12 cellular contexts compared by ENCODE assay signal in the genomic region with DNA sequence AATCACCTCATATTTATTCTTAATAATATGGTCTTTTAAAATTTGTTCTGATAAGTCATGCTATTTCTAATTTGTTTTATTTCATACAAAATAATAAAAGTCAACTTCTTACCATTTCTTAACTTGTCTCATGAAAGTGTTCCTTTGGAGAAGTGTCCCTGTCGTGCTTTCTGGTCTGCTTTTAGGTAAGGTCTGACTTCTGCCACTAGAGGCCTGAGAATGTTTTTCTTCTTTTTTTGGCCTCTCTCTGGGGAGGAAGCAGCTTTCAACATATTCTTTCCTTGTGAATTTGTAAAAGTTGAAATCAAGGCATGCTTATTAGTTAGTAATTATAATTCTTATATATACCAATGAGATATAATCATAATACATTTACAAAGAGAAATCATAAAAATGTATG. TPM values are rescaled to one million over a fixed set of nuclear protein-coding genes. Genes with fewer than 3 reads are reported as not detected.
A peak's percentile ranks its signal among the peaks of the same experiment; 100 is the strongest.
DNase-seq lines count a peak whose midpoint lies in the region; ATAC-seq, FAIRE-seq and TF ChIP-seq lines count a peak whose summit lies in the region.
"Had no signal": no experiment of that assay in that cellular context is flagged by ENCODE, and none has a peak within 500 bp of the region (broad histone marks: within the 10 kb centered on the region; RNA-seq: fewer than 3 reads in every experiment).

No MANE protein-coding gene starts in this region.

- DNase-seq in DMS53 (lab: John Stamatoyannopoulos, UW) (peak; percentile 11), DMS53 treated with DMSO at 0.1 percent for 48 hours (lab: John Stamatoyannopoulos, UW; ENCODE audit: unreplicated experiment) (no peak), astrocyte (ENCODE audit: low read depth) (no peak), neural crest cell (ENCODE audit: low read depth, low spot score) (no peak), activated T-cell treated with anti-CD3 and anti-CD28 coated beads for 4 hours (no peak), aorta (no peak)
- DNase-seq: 8988T; activated CD4-positive, CD25-positive, alpha-beta regulatory T cell treated with anti-CD3 and anti-CD28 coated beads, Interleukin-2, amount 50 U/mL, for 72 hours; NCI-H1436 treated with DMSO at 0.1 percent for 48 hours had no signal

- H3K9me3 ChIP-seq in astrocyte (ENCODE audit: insufficient read depth, low read depth, low read length) (no peaks in the 10 kb centered on the region), aorta (ENCODE audit: control insufficient read depth, low read length) (no peaks in the 10 kb centered on the region)

- H3K36me3 ChIP-seq in astrocyte (ENCODE audit: insufficient read depth, low read length) (no peaks in the 10 kb centered on the region), aorta (ENCODE audit: control insufficient read depth in 1 of 2, insufficient read depth in 2 of 2, low read length in 1 of 2) (no peaks in the 10 kb centered on the region)

- H3K79me2 ChIP-seq in astrocyte (ENCODE audit: insufficient read depth, low read length) = no peaks in the 10 kb centered on the region

- no peak for FAIRE-seq in astrocyte (lab: Jason Lieb, UNC)
- FAIRE-seq: H54 had no signal

- H3K4me1 Mint-ChIP-seq in astrocyte (ENCODE audit: low read depth, unreplicated experiment) (no peaks in the 10 kb centered on the region), neural crest cell (peaks cover 3% of the 10 kb centered on the region)

- H3K27ac ChIP-seq in astrocyte (ENCODE audit: low read depth, low read length) (no peak overlapping the region), aorta (ENCODE audit: low read depth in 1 of 2, low read length in 2 of 2) (no peak overlapping the region)

- ATAC-seq in HG02981 (IDR thresholded peaks at IDR 0.05; ENCODE audit: unreplicated experiment) (peak; percentile 64), GM18520 (IDR thresholded peaks at IDR 0.05; ENCODE audit: unreplicated experiment) (no peak), aorta (ENCODE audit: low FRiP score) (no peak)

- H3K9ac ChIP-seq in astrocyte (ENCODE audit: low read length) = no peak overlapping the region

- 0 to 8% methylated on average over 1 of the region's 1 CpG for WGBS in aorta, 2 donors

- no peak overlapping the region for H3K27ac Mint-ChIP-seq in astrocyte (ENCODE audit: unreplicated experiment)
- no peak overlapping the region for H3K27ac Mint-ChIP-seq in neural crest cell (ENCODE audit: unreplicated experiment)

- H2AFZ ChIP-seq in astrocyte (ENCODE audit: low read depth, low read length) = no peak overlapping the region

- no peak overlapping the region for H3K4me2 ChIP-seq in astrocyte (ENCODE audit: low read length)

- H4K20me1 ChIP-seq in astrocyte (ENCODE audit: insufficient read depth, low read length) = no peaks in the 10 kb centered on the region

- H3K9me3 Mint-ChIP-seq in astrocyte (ENCODE audit: unreplicated experiment) = no peaks in the 10 kb centered on the region
- H3K9me3 Mint-ChIP-seq in neural crest cell = peaks cover 5% of the 10 kb centered on the region

- TF ChIP-seq CTCF in astrocyte (IDR thresholded peaks at IDR 0.05; ENCODE audit: insufficient read depth, low read depth, low read length) = peak; percentile 15
- peak; percentile 46 for TF ChIP-seq CTCF in neural crest cell (conservative IDR thresholded peaks at IDR 0.05)

- H3K4me1 ChIP-seq in astrocyte (ENCODE audit: insufficient read depth, low read length) (no peaks in the 10 kb centered on the region), aorta (ENCODE audit: control insufficient read depth in 1 of 2, insufficient read depth in 2 of 2, low read length in 2 of 2) (peaks cover 3% of the 10 kb centered on the region in 2 donors)

- no peak overlapping the region for H3K4me3 Mint-ChIP-seq in astrocyte (ENCODE audit: unreplicated experiment)
- H3K4me3 Mint-ChIP-seq in neural crest cell = no peak overlapping the region

- H3K4me3 ChIP-seq in astrocyte (ENCODE audit: insufficient read depth, low read depth, low read length) = no peak overlapping the region
- no peak overlapping the region for H3K4me3 ChIP-seq in aorta (ENCODE audit: low read length in 2 of 2)

- H3K27me3 Mint-ChIP-seq in astrocyte (ENCODE audit: low read depth, unreplicated experiment) (no peaks in the 10 kb centered on the region), neural crest cell (ENCODE audit: low read depth) (no peaks in the 10 kb centered on the region)

- H3K36me3 Mint-ChIP-seq in astrocyte (ENCODE audit: low read depth, unreplicated experiment) (no peaks in the 10 kb centered on the region), neural crest cell (ENCODE audit: low read depth) (peaks cover 10% of the 10 kb centered on the region)

- H3K27me3 ChIP-seq in astrocyte (ENCODE audit: insufficient read depth, low read length) (no peaks in the 10 kb centered on the region), aorta (ENCODE audit: control insufficient read depth in 1 of 2, insufficient read depth in 2 of 2, low read length in 1 of 2) (no peaks in the 10 kb centered on the region)

- intact Hi-C loops in aorta (cut with DNase I) = loop anchor here (5.0 to 10.0 kb wide), 2 partner anchors 36 to 62 kb away; no protein-coding TSS in a partner anchor

RNA-seq across cellular contexts. Expression of a gene that starts 39.4 kb away (rescaled TPM):
- 11.8 and 15.9 TPM in 2 replicates for total RNA-seq in astrocyte
- total RNA-seq in neural crest cell = 119 and 123 TPM in 2 replicates
- total RNA-seq in aorta = 10 to 100 TPM; 19.6 to 59.7 TPM
- polyA plus RNA-seq in aorta = 10 to 100 TPM; 15.3 to 21.0 TPM
